10 cellular contexts compared by ENCODE assay signal in the genomic region with DNA sequence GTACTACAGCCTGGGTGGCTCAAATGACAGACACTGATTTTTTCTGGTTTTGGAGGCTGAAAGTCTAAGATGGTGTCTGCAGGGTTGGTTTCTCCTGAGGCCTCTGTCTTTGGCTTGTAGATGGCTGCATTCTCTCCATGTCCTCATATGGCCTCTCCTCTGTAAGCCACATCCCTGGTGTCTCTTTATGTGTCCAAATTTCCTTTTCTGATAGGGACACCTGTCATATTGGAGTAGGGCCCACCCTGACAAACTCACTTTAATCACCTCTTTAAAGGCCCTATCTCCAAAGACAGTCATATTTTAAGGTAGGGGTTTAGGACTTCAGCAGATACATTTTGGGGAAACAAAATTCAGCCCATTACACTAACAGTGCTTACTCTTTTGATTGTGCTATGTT. TPM values are rescaled to one million over a fixed set of nuclear protein-coding genes. Genes with fewer than 3 reads are reported as not detected.
"Had no signal": no experiment of that assay in that cellular context is flagged by ENCODE, and none has a peak within 500 bp of the region (broad histone marks: within the 10 kb centered on the region; RNA-seq: fewer than 3 reads in every experiment).

No MANE protein-coding gene starts in this region.

- H3K9me3 Mint-ChIP-seq: GM23338, H9 had no signal

- ATAC-seq: K562 had no signal

- H3K4me3 Mint-ChIP-seq: GM23338, H9 had no signal

- FAIRE-seq: H1, H54, HTR-8/SVneo, K562 had no signal

- H3K4me2 ChIP-seq: GM23338 had no signal

- H3K4me3 ChIP-seq: GM23338, K562 had no signal

- H2AFZ ChIP-seq: GM23338 had no signal

- DNase-seq: H9, HCEC 1CT, IMR-90, KG1 had no signal

RNA-seq across cellular contexts. Expression of a gene that starts 32.0 kb away (rescaled TPM):
- total RNA-seq: HT-29 had no signal
